In the genomic region with DNA sequence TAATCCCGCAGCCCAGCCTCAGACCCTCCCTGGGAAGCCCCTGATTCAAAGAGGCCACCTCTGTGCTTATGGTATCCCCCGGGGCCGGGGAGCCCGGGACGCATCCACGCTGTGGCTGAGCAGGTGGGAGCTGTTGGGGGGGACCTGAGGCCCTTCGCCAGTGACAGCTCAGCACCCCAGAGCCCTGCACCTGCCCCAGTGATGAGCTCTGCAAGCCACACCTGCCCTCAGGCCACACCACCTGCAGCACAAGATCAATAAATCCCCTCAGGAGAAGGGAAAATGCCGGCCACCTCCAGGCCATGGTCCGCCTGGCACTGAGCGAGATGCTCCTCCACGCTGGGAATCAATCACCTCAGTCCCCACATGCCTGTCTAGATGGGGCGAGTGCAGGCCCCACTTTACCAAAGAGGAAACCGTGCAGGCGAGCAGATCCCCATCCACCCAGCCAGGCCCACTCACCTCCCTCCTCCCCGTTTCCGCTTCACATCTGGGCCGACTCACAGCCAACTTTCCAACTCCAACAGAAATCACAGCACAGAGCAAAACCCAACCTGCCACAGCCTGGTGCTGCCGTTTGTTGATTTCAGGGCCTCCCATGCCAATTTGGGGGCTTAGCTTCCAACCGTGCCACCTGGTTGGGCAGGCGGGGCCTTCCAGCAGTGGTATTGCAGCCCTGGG, we compare ENCODE assay signal across 8 cellular contexts. TPM values are rescaled to one million over a fixed set of nuclear protein-coding genes. Genes with fewer than 3 reads are reported as not detected.
DNase-seq lines count a peak whose midpoint lies in the region; FAIRE-seq and TF ChIP-seq lines count a peak whose summit lies in the region.

No MANE protein-coding gene starts in this region.

- no peaks in the 10 kb centered on the region for H3K9me3 ChIP-seq in CD8-positive, alpha-beta memory T cell (ENCODE audit: low read length)

- no peak for FAIRE-seq in urothelium cell line (lab: Jason Lieb, UNC)

- peaks cover 0 to 7% of the 10 kb centered on the region in 2 donors for H3K27me3 Mint-ChIP-seq in CD8-positive, alpha-beta memory T cell
- no peaks in the 10 kb centered on the region for H3K27me3 Mint-ChIP-seq in nephron progenitor cell (ENCODE audit: low read depth, poor library complexity)

- H3K4me3 ChIP-seq in CD8-positive, alpha-beta memory T cell (ENCODE audit: low read length), result peak overlapping the region; percentile 83

- H3K9me3 Mint-ChIP-seq in CD8-positive, alpha-beta memory T cell, result peaks cover 0 to 4% (median 2%) of the 10 kb centered on the region in 5 donors
- no peaks in the 10 kb centered on the region for H3K9me3 Mint-ChIP-seq in nephron progenitor cell

- peak; percentile 56 to 84 (median 75) for DNase-seq in CD8-positive, alpha-beta memory T cell
- DNase-seq in NOMO-1 (lab: John Stamatoyannopoulos, UW; ENCODE audit: unreplicated experiment in 2 of 2) (peak; percentile 44 to 58), nephron progenitor cell (no peak), occipital lobe (lab: John Stamatoyannopoulos, UW) (no peak), glomerular visceral epithelial cell (ENCODE audit: extremely low spot score) (no peak), urothelium cell line (ENCODE audit: low spot score) (no peak), amygdala (lab: John Stamatoyannopoulos, UW) (no peak)
- DNase-seq in activated effector memory CD4-positive, alpha-beta T cell treated with anti-CD3 and anti-CD28 coated beads, Interleukin-2, amount 50 U/mL, for 16 hours, result peak; percentile 88

- H3K27ac Mint-ChIP-seq in CD8-positive, alpha-beta memory T cell, result peak overlapping the region; percentile 94 to 100 (median 98)
- peak overlapping the region; percentile 71 for H3K27ac Mint-ChIP-seq in nephron progenitor cell

- peaks cover 4 to 58% (median 6%) of the 10 kb centered on the region in 3 donors for H3K36me3 Mint-ChIP-seq in CD8-positive, alpha-beta memory T cell
- peaks cover 15% of the 10 kb centered on the region for H3K36me3 Mint-ChIP-seq in nephron progenitor cell (ENCODE audit: low read depth)

- no peaks in the 10 kb centered on the region for H3K27me3 ChIP-seq in CD8-positive, alpha-beta memory T cell (ENCODE audit: insufficient read depth, low read length, poor library complexity, severe bottlenecking)

- peaks cover 66 to 79% (median 68%) of the 10 kb centered on the region in 3 donors for H3K4me1 Mint-ChIP-seq in CD8-positive, alpha-beta memory T cell
- H3K4me1 Mint-ChIP-seq in nephron progenitor cell, result peaks cover 22% of the 10 kb centered on the region

- H3K4me3 Mint-ChIP-seq in CD8-positive, alpha-beta memory T cell, result peak overlapping the region; percentile 88 to 99 (median 97)
- no peak overlapping the region for H3K4me3 Mint-ChIP-seq in nephron progenitor cell

- CTCF ChIA-PET in CD8-positive, alpha-beta memory T cell (lab: Charles Lee), result interaction anchor here (1.6 to 6.2 kb wide), 5 partner anchors 11 to 64 kb away, joined by 6 to 49 read pairs (median 8); partner anchors contain the start of gene MOB3A

- peaks cover 70% of the 10 kb centered on the region for H3K4me1 ChIP-seq in CD8-positive, alpha-beta memory T cell (ENCODE audit: insufficient read depth, low read length)

- H3K36me3 ChIP-seq in CD8-positive, alpha-beta memory T cell (ENCODE audit: insufficient read depth, low read length), result peaks cover 21% of the 10 kb centered on the region

- POLR2A ChIA-PET in CD8-positive, alpha-beta memory T cell (lab: Charles Lee), result interaction anchor here (0.7 to 2.4 kb wide), 7 partner anchors 9 to 68 kb away, joined by 3 to 19 read pairs (median 5); partner anchors contain the start of genes AP3D1, IZUMO4 and MOB3A

- no peak for TF ChIP-seq CTCF in nephron progenitor cell (IDR thresholded peaks at IDR 0.05)

- H3K27ac ChIP-seq in CD8-positive, alpha-beta memory T cell (ENCODE audit: low read depth, low read length), result peak overlapping the region; percentile 99

RNA-seq across cellular contexts. Expression of gene MOB3A, which starts 12.8 kb away (rescaled TPM):
- total RNA-seq in CD8-positive, alpha-beta memory T cell, result 100 to 1,000 TPM; 171 to 188 TPM
- 106 TPM for polyA plus RNA-seq in CD8-positive, alpha-beta memory T cell
- 14.2 TPM for total RNA-seq in occipital lobe

RNA-seq across cellular contexts. Expression of gene IZUMO4, which starts 13.4 kb away (rescaled TPM):
- total RNA-seq in CD8-positive, alpha-beta memory T cell, result 1 to 10 TPM; 8.9 to 9.7 TPM
- 0.58 TPM for polyA plus RNA-seq in CD8-positive, alpha-beta memory T cell
- 2.2 TPM for total RNA-seq in occipital lobe

RNA-seq across cellular contexts. Expression of gene MKNK2, which starts 32.3 kb away (rescaled TPM):
- total RNA-seq in CD8-positive, alpha-beta memory T cell, result 100 to 1,000 TPM; 137 to 147 TPM
- 50.8 TPM for polyA plus RNA-seq in CD8-positive, alpha-beta memory T cell
- total RNA-seq in occipital lobe, result 16.8 TPM

Comparison
In these comparisons a context has a peak if more than half of its experiments do, and no peak if none do; other contexts are left out.
1. DNase-seq: peak in CD8-positive, alpha-beta memory T cell (5 of 5), NOMO-1 (2 of 2) and activated effector memory CD4-positive, alpha-beta T cell treated with anti-CD3 and anti-CD28 coated beads, Interleukin-2, amount 50 U/mL, for 16 hours (single experiment); none in nephron progenitor cell (single experiment), occipital lobe (single experiment), glomerular visceral epithelial cell (single experiment), urothelium cell line (single experiment) and amygdala (0 of 56).
2. RNA of gene MOB3A, which starts 12.8 kb away (total RNA-seq): 171 to 188 TPM in CD8-positive, alpha-beta memory T cell; 14.2 TPM in occipital lobe (single experiment); every median in the first group is over 10 times any median in the second.